10 cellular contexts compared by ENCODE assay signal in the genomic region with DNA sequence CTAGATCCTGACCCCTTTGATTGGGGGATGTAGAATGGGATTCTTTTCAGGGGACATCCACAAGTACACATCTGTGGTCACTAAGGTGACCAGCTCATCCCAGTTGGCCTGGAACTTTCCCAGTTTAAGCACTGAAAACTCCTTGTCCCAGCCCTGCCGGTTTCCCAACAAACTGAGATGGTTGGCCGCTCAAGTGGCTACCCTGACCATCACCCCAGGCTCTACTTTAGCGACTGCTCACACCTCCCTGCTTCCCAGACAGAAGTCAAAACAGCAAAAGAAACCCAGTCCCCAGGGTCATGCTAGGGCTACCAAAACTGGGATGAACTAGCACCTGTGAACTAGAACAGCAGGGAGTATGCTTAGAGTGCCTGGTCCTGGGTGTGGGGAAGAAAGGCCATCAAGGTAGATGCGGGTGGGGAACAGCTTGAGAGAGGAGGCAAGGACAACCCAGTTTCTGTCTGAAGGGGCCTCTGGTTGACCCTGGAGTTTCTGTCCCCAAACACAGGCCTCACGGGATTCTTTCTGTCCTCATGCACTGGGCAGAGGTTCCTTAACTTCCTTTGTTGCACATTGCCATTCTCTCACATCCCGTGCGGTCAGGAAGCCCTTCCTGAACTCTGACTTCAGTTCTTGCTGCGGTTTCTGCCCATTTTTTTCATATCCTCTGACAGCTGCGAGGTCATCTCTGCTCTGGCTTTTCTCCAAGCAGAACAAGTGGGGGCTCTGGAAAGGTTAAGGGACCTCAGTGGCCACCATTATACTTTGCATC. TPM values are rescaled to one million over a fixed set of nuclear protein-coding genes. Genes with fewer than 3 reads are reported as not detected.
DNase-seq lines count a peak whose midpoint lies in the region; ATAC-seq lines count a peak whose summit lies in the region.
"Had no signal": no experiment of that assay in that cellular context is flagged by ENCODE, and none has a peak within 500 bp of the region (broad histone marks: within the 10 kb centered on the region; RNA-seq: fewer than 3 reads in every experiment).

No MANE protein-coding gene starts in this region.

- H3K36me3 ChIP-seq in BLaER1, result peaks cover 30% of the 10 kb centered on the region

- POLR2A ChIA-PET in activated naive CD8-positive, alpha-beta T cell treated with anti-CD3 and anti-CD28 coated beads, Interleukin-2, amount 10 ng/mL, durations not matched to agents 7 days and 5 days (lab: Charles Lee), result interaction anchor here (0.7 to 4.2 kb wide), 11 partner anchors 13 to 152 kb away, joined by 3 to 30 read pairs (median 6); partner anchors contain the start of genes CBLN3, CHMP4A, DHRS1 and IRF9

- H3K36me3 Mint-ChIP-seq in activated naive CD8-positive, alpha-beta T cell treated with anti-CD3 and anti-CD28 coated beads, Interleukin-2, amount 10 ng/mL, durations not matched to agents 7 days and 5 days, result peaks cover 28% of the 10 kb centered on the region

- DNase-seq in LHCN-M2 (ENCODE audit: low read depth) (peak; percentile 72), NCI-H2029 treated with DMSO at 0.1 percent for 48 hours (lab: John Stamatoyannopoulos, UW) (no peak), NCI-H2081 treated with DMSO at 0.1 percent for 48 hours (lab: John Stamatoyannopoulos, UW) (no peak), GM03348 (ENCODE audit: low spot score) (no peak)
- DNase-seq in activated naive CD8-positive, alpha-beta T cell treated with anti-CD3 and anti-CD28 coated beads, Interleukin-2, amount 10 ng/mL, durations not matched to agents 7 days and 5 days, result peak; percentile 47
- DNase-seq: DMS153, occipital lobe had no signal

- no peaks in the 10 kb centered on the region for H3K9me3 Mint-ChIP-seq in activated naive CD8-positive, alpha-beta T cell treated with anti-CD3 and anti-CD28 coated beads, Interleukin-2, amount 10 ng/mL, durations not matched to agents 7 days and 5 days

- peaks cover 64% of the 10 kb centered on the region for H3K4me1 Mint-ChIP-seq in activated naive CD8-positive, alpha-beta T cell treated with anti-CD3 and anti-CD28 coated beads, Interleukin-2, amount 10 ng/mL, durations not matched to agents 7 days and 5 days

- H3K27me3 Mint-ChIP-seq in activated naive CD8-positive, alpha-beta T cell treated with anti-CD3 and anti-CD28 coated beads, Interleukin-2, amount 10 ng/mL, durations not matched to agents 7 days and 5 days, result no peaks in the 10 kb centered on the region

- peak overlapping the region; percentile 94 for H3K27ac ChIP-seq in BLaER1

- peak overlapping the region; percentile 83 for H3K9ac ChIP-seq in BLaER1

- peak overlapping the region; percentile 84 for H3K27ac Mint-ChIP-seq in activated naive CD8-positive, alpha-beta T cell treated with anti-CD3 and anti-CD28 coated beads, Interleukin-2, amount 10 ng/mL, durations not matched to agents 7 days and 5 days

- no peaks in the 10 kb centered on the region for H3K9me3 ChIP-seq in BLaER1
- H3K9me3 ChIP-seq in mononuclear cell (ENCODE audit: low read depth, low read length), result no peaks in the 10 kb centered on the region

- peak overlapping the region; percentile 84 for H3K4me3 Mint-ChIP-seq in activated naive CD8-positive, alpha-beta T cell treated with anti-CD3 and anti-CD28 coated beads, Interleukin-2, amount 10 ng/mL, durations not matched to agents 7 days and 5 days

- no peak for ATAC-seq in activated naive CD8-positive, alpha-beta T cell treated with anti-CD3 and anti-CD28 coated beads, Interleukin-2, amount 10 ng/mL, durations not matched to agents 7 days and 5 days (ENCODE audit: low read depth)
- ATAC-seq in GM21526 (IDR thresholded peaks at IDR 0.05; ENCODE audit: low FRiP score, unreplicated experiment), result no peak

- H4K20me1 ChIP-seq in BLaER1, result peaks cover 10% of the 10 kb centered on the region; the same call in 1 of the 2 replicates

- H3K27me3 ChIP-seq in BLaER1 (no peaks in the 10 kb centered on the region), mononuclear cell (ENCODE audit: insufficient read depth, low read length) (no peaks in the 10 kb centered on the region)

- H3K4me1 ChIP-seq in BLaER1 (peaks cover 79% of the 10 kb centered on the region), mononuclear cell (ENCODE audit: insufficient read depth, low read length) (peaks cover 100% of the 10 kb centered on the region)

- H3K4me3 ChIP-seq in BLaER1, result peak overlapping the region; percentile 68
- peak overlapping the region; percentile 47 for H3K4me3 ChIP-seq in mononuclear cell (ENCODE audit: low read length)

- peak overlapping the region; percentile 96 for H3K4me2 ChIP-seq in BLaER1

RNA-seq across cellular contexts. Expression of gene LTB4R, which starts 1.6 kb away (rescaled TPM):
- total RNA-seq in LHCN-M2 (2014; rRNA removed) (0.90 and 1.7 TPM in 2 replicates), mononuclear cell (12.5 TPM)
- 0.74 TPM for polyA plus RNA-seq in LHCN-M2 (2012)
- 10 to 100 TPM; 27.0 to 27.8 TPM for total RNA-seq in activated naive CD8-positive, alpha-beta T cell treated with anti-CD3 and anti-CD28 coated beads, Interleukin-2, amount 10 ng/mL, durations not matched to agents 7 days and 5 days

RNA-seq across cellular contexts. Expression of gene LTB4R2, which starts 3.0 kb away (rescaled TPM):
- 2.4 and 2.5 TPM in 2 replicates for total RNA-seq in LHCN-M2 (2014; rRNA removed)
- polyA plus RNA-seq in LHCN-M2 (2012), result 1.2 TPM
- total RNA-seq in activated naive CD8-positive, alpha-beta T cell treated with anti-CD3 and anti-CD28 coated beads, Interleukin-2, amount 10 ng/mL, durations not matched to agents 7 days and 5 days, result 10 to 100 TPM; 19.4 to 21.2 TPM
- 12.6 TPM for total RNA-seq in mononuclear cell

RNA-seq across cellular contexts. Expression of gene CIDEB, which starts 5.1 kb away (rescaled TPM):
- total RNA-seq in LHCN-M2 (2014; rRNA removed), result 0.34 TPM in 1 of 2 replicates, not detected in the other
- 0.13 TPM for polyA plus RNA-seq in LHCN-M2 (2012)
- 10 to 100 TPM; 33.7 to 34.8 TPM for total RNA-seq in activated naive CD8-positive, alpha-beta T cell treated with anti-CD3 and anti-CD28 coated beads, Interleukin-2, amount 10 ng/mL, durations not matched to agents 7 days and 5 days
- 14.4 TPM for total RNA-seq in mononuclear cell

RNA-seq across cellular contexts. Expression of gene NOP9, which starts 13.3 kb away (rescaled TPM):
- total RNA-seq in LHCN-M2 (2014; rRNA removed) (23.0 and 23.7 TPM in 2 replicates), mononuclear cell (11.2 TPM)
- polyA plus RNA-seq in LHCN-M2 (2012), result 17.7 TPM
- total RNA-seq in activated naive CD8-positive, alpha-beta T cell treated with anti-CD3 and anti-CD28 coated beads, Interleukin-2, amount 10 ng/mL, durations not matched to agents 7 days and 5 days, result 10 to 100 TPM; 28.7 to 31.1 TPM

RNA-seq across cellular contexts. Expression of gene DHRS1, which starts 13.3 kb away (rescaled TPM):
- 14.4 and 16.1 TPM in 2 replicates for total RNA-seq in LHCN-M2 (2014; rRNA removed)
- 44.0 TPM for polyA plus RNA-seq in LHCN-M2 (2012)
- total RNA-seq in activated naive CD8-positive, alpha-beta T cell treated with anti-CD3 and anti-CD28 coated beads, Interleukin-2, amount 10 ng/mL, durations not matched to agents 7 days and 5 days, result 10 to 100 TPM; 36.0 to 41.9 TPM
- 10.4 TPM for total RNA-seq in mononuclear cell

Comparison
In these comparisons a context has a peak if more than half of its experiments do, and no peak if none do; other contexts are left out.
1. DNase-seq: peak in LHCN-M2 (single experiment) and activated naive CD8-positive, alpha-beta T cell treated with anti-CD3 and anti-CD28 coated beads, Interleukin-2, amount 10 ng/mL, durations not matched to agents 7 days and 5 days (single experiment); none in NCI-H2029 treated with DMSO at 0.1 percent for 48 hours (single experiment), NCI-H2081 treated with DMSO at 0.1 percent for 48 hours (single experiment) and GM03348 (single experiment).
2. RNA of gene CIDEB, which starts 5.1 kb away (total RNA-seq): 33.7 to 34.8 TPM in activated naive CD8-positive, alpha-beta T cell treated with anti-CD3 and anti-CD28 coated beads, Interleukin-2, amount 10 ng/mL, durations not matched to agents 7 days and 5 days and 14.4 TPM in mononuclear cell (single experiment); 0.34 TPM in LHCN-M2; every median in the first group is over 10 times any median in the second.